ENCODE assay signal across 27 cellular contexts in genomic region chr3:144501419-144501818, GRCh38.
"Had no signal": no experiment of that assay in that cellular context is flagged by ENCODE, and none has a peak within 500 bp of the region (broad histone marks: within the 10 kb centered on the region; RNA-seq: fewer than 3 reads in every experiment).

No MANE protein-coding gene starts in this region.

- H3K36me3 ChIP-seq: colonic mucosa, WERI-Rb-1 had no signal

- H3K27ac ChIP-seq: colonic mucosa, WERI-Rb-1 had no signal

- H3K4me1 ChIP-seq: colonic mucosa had no signal

- H3K27me3 ChIP-seq: colonic mucosa had no signal

- H3K9me3 ChIP-seq: colonic mucosa had no signal

- DNase-seq: activated B cell treated with CpG ODN at 0.5 μM for 24 hours; activated CD4-positive, alpha-beta memory T cell treated with anti-CD3 and anti-CD28 coated beads, Interleukin-2, amount 10 ng/mL, durations not matched to agents 7 days and 5 days; activated CD4-positive, alpha-beta T cell treated with anti-CD3 and anti-CD28 coated beads, Interleukin-2, amount 10 ng/mL, durations not matched to agents 7 days and 5 days; activated CD4-positive, alpha-beta T cell treated with anti-CD3 and anti-CD28 coated beads, Interleukin-2, amount 50 U/mL, for 4 hours; activated CD8-positive, alpha-beta memory T cell treated with anti-CD3 and anti-CD28 coated beads, Interleukin-2, amount 50 U/mL, for 48 hours; activated gamma-delta T cell; activated naive CD4-positive, alpha-beta T cell; activated naive CD4-positive, alpha-beta T cell treated with anti-CD3 and anti-CD28 coated beads, Interleukin-2, amount 50 U/mL, for 16 hours; activated T-cell treated with anti-CD3 and anti-CD28 coated beads for 4 hours; activated T-cell treated with anti-CD3 and anti-CD28 coated beads, Interleukin-2, amount 50 U/mL, for 24 hours; activated T-cell treated with anti-CD3 and anti-CD28 coated beads, Interleukin-2, amount 50 U/mL, for 72 hours; amniotic stem cell; anterior cingulate cortex; central memory CD4-positive, alpha-beta T cell; cerebellar nuclear complex; colonic mucosa; effector CD8-positive, alpha-beta T cell; foreskin fibroblast; head of caudate nucleus; T-helper 1 cell; T-helper 17 cell; T1000; WERI-Rb-1 had no signal

- ATAC-seq: activated CD4-positive, CD25-positive, alpha-beta regulatory T cell treated with anti-CD3 and anti-CD28 coated beads, Interleukin-2, amount 50 U/mL, for 24 hours; activated T-cell treated with anti-CD3 and anti-CD28 coated beads, Interleukin-2, amount 50 U/mL, for 72 hours; esophagus mucosa; T-helper 17 cell had no signal

- FAIRE-seq: astrocyte, frontal cortex had no signal

- H3K4me3 ChIP-seq: colonic mucosa had no signal
